19 cellular contexts compared by ENCODE assay signal in genomic region chr11:118286545-118286944, GRCh38. TPM values are rescaled to one million over a fixed set of nuclear protein-coding genes. Genes with fewer than 3 reads are reported as not detected.
DNase-seq lines count a peak whose midpoint lies in the region; ATAC-seq, FAIRE-seq and TF ChIP-seq lines count a peak whose summit lies in the region.
"Had no signal": no experiment of that assay in that cellular context is flagged by ENCODE, and none has a peak within 500 bp of the region (broad histone marks: within the 10 kb centered on the region; RNA-seq: fewer than 3 reads in every experiment).

No MANE protein-coding gene starts in this region.

- peak overlapping the region; percentile 62 for H3K4me3 Mint-ChIP-seq in activated naive CD4-positive, alpha-beta T cell treated with anti-CD3 and anti-CD28 coated beads, Interleukin-2, amount 50 U/mL, for 24 hours
- H3K4me3 Mint-ChIP-seq in GM23338: no peak overlapping the region
- H3K4me3 Mint-ChIP-seq: CD8-positive, alpha-beta memory T cell had no signal

- H3K4me1 ChIP-seq in PC-3 (ENCODE audit: insufficient read depth, low read length) (peaks cover 23% of the 10 kb centered on the region), K562 (replicated peaks in 1 of 2; ENCODE audit: control insufficient read depth in 2 of 2, insufficient read depth in 2 of 2, low read length in 2 of 2) (peaks cover 0 to 5% of the 10 kb centered on the region in 2 experiments; a peak in 1 of 5 replicates), keratinocyte (ENCODE audit: control insufficient read depth, extremely low read depth, insufficient read depth, low read length) (peaks cover 19% of the 10 kb centered on the region), prostate gland (replicated peaks) (no peaks in the 10 kb centered on the region), GM23338 (ENCODE audit: insufficient read depth) (no peaks in the 10 kb centered on the region)
- H3K4me1 ChIP-seq: BLaER1, HAP-1 had no signal

- H3K36me3 ChIP-seq in PC-3 (ENCODE audit: low read depth, low read length) (no peaks in the 10 kb centered on the region), K562 (ENCODE audit: control insufficient read depth, insufficient read depth, low read length) (no peaks in the 10 kb centered on the region), keratinocyte (ENCODE audit: control insufficient read depth in 2 of 2, extremely low read depth in 1 of 2, insufficient read depth in 2 of 2, low read length in 2 of 2) (no peaks in the 10 kb centered on the region), prostate gland (no peaks in the 10 kb centered on the region), GM23338 (ENCODE audit: insufficient read depth) (no peaks in the 10 kb centered on the region)
- H3K36me3 ChIP-seq: BLaER1, HAP-1 had no signal

- POLR2A ChIA-PET in PC-3 (lab: Charles Lee; ENCODE audit: unreplicated experiment): interaction anchor here (0.6 to 0.7 kb wide), 2 partner anchors 14 to 18 kb away, joined by 3 read pairs; no protein-coding TSS in a partner anchor
- POLR2A ChIA-PET in K562 (lab: Yijun Ruan, JAX): interaction anchor here (0.7 kb wide), 1 partner anchor 88 kb away, joined by 3 read pairs; no protein-coding TSS in a partner anchor

- H3K27ac ChIP-seq in PC-3 (ENCODE audit: low read length): peak overlapping the region; percentile 13; the same call in 1 of the 2 replicates
- no peak overlapping the region for H3K27ac ChIP-seq in K562 (ENCODE audit: extremely low read depth, low read depth, low read length)
- no peak overlapping the region for H3K27ac ChIP-seq in keratinocyte (ENCODE audit: control insufficient read depth, insufficient read depth, low read length)
- no peak overlapping the region for H3K27ac ChIP-seq in prostate gland
- H3K27ac ChIP-seq in GM23338 (ENCODE audit: low read depth): no peak overlapping the region
- H3K27ac ChIP-seq: BLaER1, HL-60 had no signal

- peaks cover 31% of the 10 kb centered on the region for H3K4me1 Mint-ChIP-seq in activated naive CD4-positive, alpha-beta T cell treated with anti-CD3 and anti-CD28 coated beads, Interleukin-2, amount 50 U/mL, for 24 hours
- H3K4me1 Mint-ChIP-seq in GM23338: no peaks in the 10 kb centered on the region

- WGBS in K562 (ENCODE audit: insufficient coverage, low coverage, missing lambda C conversion rate): 0% methylated on average over 1 of the region's 2 CpGs
- 76% methylated on average over 2 of the region's 2 CpGs for WGBS in prostate gland

- H3K36me3 Mint-ChIP-seq in activated naive CD4-positive, alpha-beta T cell treated with anti-CD3 and anti-CD28 coated beads, Interleukin-2, amount 50 U/mL, for 24 hours: no peaks in the 10 kb centered on the region
- H3K36me3 Mint-ChIP-seq in GM23338 (ENCODE audit: low read depth): no peaks in the 10 kb centered on the region
- H3K36me3 Mint-ChIP-seq: CD8-positive, alpha-beta memory T cell had no signal

- BruUV-seq in PC-3 (replicated peaks; lab: Mats Ljungman, UMichigan): no TSS peak
- no TSS peak for BruUV-seq in K562 (replicated peaks; lab: Mats Ljungman, UMichigan)

- TF ChIP-seq POLR2A in K562 (conservative IDR thresholded peaks at IDR 0.05) (no peak), prostate gland (IDR thresholded peaks at IDR 0.05) (no peak)

- H3K27me3 ChIP-seq in PC-3 (ENCODE audit: low read length) (no peaks in the 10 kb centered on the region), K562 (ENCODE audit: control insufficient read depth in 2 of 2, insufficient read depth in 2 of 2, low read length in 2 of 2) (peaks cover 0 to 3% of the 10 kb centered on the region in 2 experiments; a peak in 2 of 5 replicates), keratinocyte (ENCODE audit: control insufficient read depth, extremely low read depth, insufficient read depth, low read length) (no peaks in the 10 kb centered on the region), prostate gland (replicated peaks; ENCODE audit: insufficient read depth) (no peaks in the 10 kb centered on the region), GM23338 (ENCODE audit: insufficient read depth) (no peaks in the 10 kb centered on the region)
- H3K27me3 ChIP-seq: BLaER1 had no signal

- H3K9me1 ChIP-seq in K562 (ENCODE audit: control insufficient read depth, insufficient read depth, low read length): no peaks in the 10 kb centered on the region
- H3K9me1 ChIP-seq in keratinocyte (ENCODE audit: control insufficient read depth, extremely low read depth, insufficient read depth, low read length): no peaks in the 10 kb centered on the region

- CTCF ChIA-PET in PC-3 (lab: Charles Lee) (interaction anchor here (0.6 kb wide), 2 partner anchors 15 to 88 kb away, joined by 3 to 10 read pairs; no protein-coding TSS in a partner anchor), K562 (lab: Yijun Ruan, JAX; ENCODE audit: low intra/inter-chr PET ratio) (no interaction called here)

- dilution Hi-C loops in keratinocyte (cut with MboI; ENCODE audit: extremely low pct_ligation_motif_present, low sequenced_read_pairs): no loop called here

- H3K27ac Mint-ChIP-seq in activated naive CD4-positive, alpha-beta T cell treated with anti-CD3 and anti-CD28 coated beads, Interleukin-2, amount 50 U/mL, for 24 hours: peak overlapping the region; percentile 95
- no peak overlapping the region for H3K27ac Mint-ChIP-seq in GM23338

- H3K9ac ChIP-seq in PC-3 (ENCODE audit: low read length) (no peak overlapping the region), K562 (ENCODE audit: insufficient read depth in 1 of 2, low read depth in 2 of 2, low read length in 2 of 2) (no peak overlapping the region), keratinocyte (ENCODE audit: control insufficient read depth, extremely low read depth, insufficient read depth, low read length) (no peak overlapping the region)
- H3K9ac ChIP-seq: BLaER1 had no signal

- H4K20me1 ChIP-seq in PC-3 (ENCODE audit: low read length) (no peaks in the 10 kb centered on the region), K562 (replicated peaks; ENCODE audit: control insufficient read depth, insufficient read depth, low read length) (no peaks in the 10 kb centered on the region), keratinocyte (ENCODE audit: control insufficient read depth, extremely low read depth, insufficient read depth, low read length) (no peaks in the 10 kb centered on the region), GM23338 (replicated peaks; ENCODE audit: insufficient read depth) (no peaks in the 10 kb centered on the region)
- H4K20me1 ChIP-seq: BLaER1 had no signal

- intact Hi-C loops in PC-3 (cut with micrococcal nuclease): no loop called here
- intact Hi-C loops in K562 (cut with micrococcal nuclease): no loop called here
- intact Hi-C loops in prostate gland (cut with DNase I): no loop called here

- in situ Hi-C loops in K562 (cut with MboI): no loop called here

- TF ChIP-seq RAD21 in K562 (CRISPR knock-in tag; conservative IDR thresholded peaks at IDR 0.05 in 1 of 2, IDR thresholded peaks at IDR 0.05 in 1 of 2): no peak

- H3K27me3 Mint-ChIP-seq in activated naive CD4-positive, alpha-beta T cell treated with anti-CD3 and anti-CD28 coated beads, Interleukin-2, amount 50 U/mL, for 24 hours: no peaks in the 10 kb centered on the region
- no peaks in the 10 kb centered on the region for H3K27me3 Mint-ChIP-seq in GM23338 (ENCODE audit: insufficient read depth, low read depth, poor library complexity)
- H3K27me3 Mint-ChIP-seq: CD8-positive, alpha-beta memory T cell had no signal

- DNase-seq in activated naive CD4-positive, alpha-beta T cell treated with Interleukin-2 at 50 U/mL for 16 hours: no peak
- DNase-seq in PC-3 (no peak), K562 (ENCODE audit: extremely low read depth in 1 of 4, low spot score in 3 of 4) (no peak), keratinocyte (ENCODE audit: low read depth, low spot score) (no peak), prostate gland (ENCODE audit: low spot score) (no peak), GM23338 (ENCODE audit: low spot score) (no peak), GM03348 (ENCODE audit: low spot score) (no peak)
- DNase-seq: 8988T; AML-193; Caco-2; CD8-positive, alpha-beta memory T cell; DMS53 had no signal

- TF ChIP-seq CTCF in PC-3 (conservative IDR thresholded peaks at IDR 0.05; ENCODE audit: low read depth, low read length) (no peak), K562 (IDR thresholded peaks at IDR 0.05 in 2 of 3, conservative IDR thresholded peaks at IDR 0.05 in 1 of 3; ENCODE audit: insufficient read depth in 2 of 3, low read depth in 1 of 3, low read length in 3 of 3) (no peak), keratinocyte (optimal IDR thresholded peaks at IDR 0.05 in 1 of 3, IDR thresholded peaks at IDR 0.05 in 1 of 3, conservative IDR thresholded peaks at IDR 0.05 in 1 of 3; ENCODE audit: extremely low read depth in 1 of 3, insufficient read depth in 2 of 3, low read length in 3 of 3) (no peak), prostate gland (IDR thresholded peaks at IDR 0.05) (no peak), GM23338 (conservative IDR thresholded peaks at IDR 0.05; ENCODE audit: low read depth in 2 of 2) (no peak)

- H3K4me2 ChIP-seq in PC-3 (ENCODE audit: low read length): peak overlapping the region; percentile 67
- no peak overlapping the region for H3K4me2 ChIP-seq in K562 (ENCODE audit: insufficient read depth, low read length)
- peak overlapping the region; percentile 16 for H3K4me2 ChIP-seq in keratinocyte (ENCODE audit: control insufficient read depth, extremely low read depth, insufficient read depth, low read depth, low read length)
- H3K4me2 ChIP-seq in GM23338: no peak overlapping the region
- H3K4me2 ChIP-seq: BLaER1 had no signal

- no peak for TF ChIP-seq EP300 in K562 (IDR thresholded peaks at IDR 0.05; ENCODE audit: low read length)

- H3K4me3 ChIP-seq in PC-3 (ENCODE audit: low read length) (peak overlapping the region; percentile 32; the same call in 1 of the 2 replicates), K562 (no peak overlapping the region), keratinocyte (ENCODE audit: control insufficient read depth in 2 of 3, extremely low read depth in 1 of 3, insufficient read depth in 2 of 3, low read depth in 1 of 3, low read length in 3 of 3) (no peak overlapping the region), prostate gland (no peak overlapping the region), GM23338 (no peak overlapping the region)
- H3K4me3 ChIP-seq: BLaER1, GM12878, HAP-1 had no signal

- H3F3A ChIP-seq in PC-3 (ENCODE audit: low read length, unreplicated experiment) (no peaks in the 10 kb centered on the region), GM23338 (replicated peaks; ENCODE audit: low read depth) (no peaks in the 10 kb centered on the region)

- H3K9me3 Mint-ChIP-seq in activated naive CD4-positive, alpha-beta T cell treated with anti-CD3 and anti-CD28 coated beads, Interleukin-2, amount 50 U/mL, for 24 hours: no peaks in the 10 kb centered on the region
- H3K9me3 Mint-ChIP-seq in GM23338: no peaks in the 10 kb centered on the region

- FAIRE-seq in K562 (lab: Jason Lieb, UNC): no peak
- no peak for FAIRE-seq in keratinocyte (lab: Jason Lieb, UNC)
- FAIRE-seq: GM12878, GM18507, H1 had no signal

- H3K9me3 ChIP-seq in PC-3 (ENCODE audit: low read length): no peaks in the 10 kb centered on the region
- no peaks in the 10 kb centered on the region for H3K9me3 ChIP-seq in K562 (replicated peaks; ENCODE audit: control insufficient read depth, insufficient read depth, low read depth, low read length)
- H3K9me3 ChIP-seq in keratinocyte (ENCODE audit: control insufficient read depth, low read depth, low read length): no peaks in the 10 kb centered on the region
- H3K9me3 ChIP-seq in prostate gland: no peaks in the 10 kb centered on the region
- H3K9me3 ChIP-seq: Caco-2, HAP-1 had no signal

- no peak overlapping the region for H2AFZ ChIP-seq in PC-3 (ENCODE audit: low read length)
- H2AFZ ChIP-seq in K562 (ENCODE audit: low read depth, low read length): no peak overlapping the region
- no peak overlapping the region for H2AFZ ChIP-seq in keratinocyte (ENCODE audit: control insufficient read depth, low read length)
- H2AFZ ChIP-seq in GM23338: no peak overlapping the region

- peak; percentile 28 for ATAC-seq in PC-3
- no peak for ATAC-seq in K562
- ATAC-seq in GM23338: no peak
- ATAC-seq: GM12878 had no signal

- H3K9me2 ChIP-seq in PC-3 (replicated peaks; ENCODE audit: low read length): no peaks in the 10 kb centered on the region
- H3K9me2 ChIP-seq in GM23338 (ENCODE audit: insufficient read depth): no peaks in the 10 kb centered on the region

- H3K79me2 ChIP-seq in PC-3 (ENCODE audit: low read length) (no peaks in the 10 kb centered on the region), K562 (ENCODE audit: control insufficient read depth, insufficient read depth, low read length) (no peaks in the 10 kb centered on the region), keratinocyte (ENCODE audit: control insufficient read depth, insufficient read depth, low read length) (no peaks in the 10 kb centered on the region), GM23338 (replicated peaks; ENCODE audit: insufficient read depth) (no peaks in the 10 kb centered on the region)

RNA-seq across cellular contexts. Expression of gene CD3E, which starts 18.0 kb away (rescaled TPM):
- total RNA-seq in PC-3 (2014; rRNA removed): not detected in 2 replicates
- 0.25 TPM in 1 of 2 replicates, not detected in the other for total RNA-seq in K562 (2011; cell fraction: chromatin; rRNA removed; ENCODE audit: low replicate concordance)
- 0.17 TPM in 1 of 2 replicates, not detected in the other for total RNA-seq in K562 (2011; cell fraction: nucleolus; rRNA removed)
- not detected in 2 replicates for total RNA-seq in K562 (2011; cell fraction: nucleoplasm; rRNA removed)
- not detected in 2 replicates for total RNA-seq in K562 (2014; rRNA removed)
- total RNA-seq in K562 (2014; rRNA removed; fragmentation: Illumina TruSeq; extraction: Trizol): not detected in 2 replicates
- total RNA-seq in K562 (2015; rRNA removed; fragmentation: Illumina TruSeq; extraction: Trizol): 0.11 TPM in 1 of 2 replicates, not detected in the other
- 0.62 and 1.1 TPM in 2 replicates for total RNA-seq in K562 (2021)
- 0.07 and 0.11 TPM in 2 replicates for polyA plus RNA-seq in K562 (2011; rRNA removed)
- polyA plus RNA-seq in K562 (2011; cell fraction: cytosol; rRNA removed): 0.12 and 0.21 TPM in 2 replicates
- 0.10 TPM in 1 of 2 replicates, not detected in the other for polyA plus RNA-seq in K562 (2011; cell fraction: nucleus; rRNA removed)
- 0.35 and 1.8 TPM in 2 replicates for polyA plus RNA-seq in K562 (2012)
- polyA plus RNA-seq in K562 (2014; fragmentation: Illumina TruSeq; extraction: Trizol): 0.25 and 0.36 TPM in 2 replicates
- not detected for polyA plus RNA-seq in K562 (2014; fragmentation: Nextera tagmentation; extraction: Ambion mirVana)
- 0.13 TPM in 1 of 2 replicates, not detected in the other for polyA plus RNA-seq in K562 (2014; rRNA removed)
- polyA minus RNA-seq in K562 (2011; rRNA and poly(A)+ RNA removed): 0.14 TPM in 1 of 2 replicates, not detected in the other
- not detected in 2 replicates for polyA minus RNA-seq in K562 (2011; cell fraction: cytosol; rRNA and poly(A)+ RNA removed)
- polyA minus RNA-seq in K562 (2011; cell fraction: nucleus; rRNA and poly(A)+ RNA removed): not detected in 2 replicates
- 0.06 TPM in 1 of 3 replicates, not detected in the others for polyA plus RNA-seq in keratinocyte
- not detected for polyA plus RNA-seq in keratinocyte (2011; ENCODE audit: low read depth)
- 0.05 TPM in 1 of 2 replicates, not detected in the other for polyA plus RNA-seq in keratinocyte (2011; cell fraction: cytosol; rRNA removed)
- polyA plus RNA-seq in keratinocyte (2011; cell fraction: nucleus; rRNA removed): not detected in 2 replicates
- not detected in 2 replicates for polyA plus RNA-seq in keratinocyte (2012; ENCODE audit: low replicate concordance)
- polyA minus RNA-seq in keratinocyte: not detected in 3 replicates
- polyA minus RNA-seq in keratinocyte (2011; cell fraction: cytosol; rRNA and poly(A)+ RNA removed): not detected
- polyA minus RNA-seq in keratinocyte (2011; cell fraction: nucleus; rRNA and poly(A)+ RNA removed): not detected in 2 replicates
- 1 to 10 TPM; 2.8 to 4.6 TPM for total RNA-seq in prostate gland
- not detected in 2 replicates for total RNA-seq in GM23338 (2014; rRNA removed; shearing (Covaris generic))
- not detected in 2 replicates for polyA plus RNA-seq in GM23338 (2016; fragmentation: Nextera tagmentation; extraction: Ambion mirVana)
- total RNA-seq: H1 had no signal
- polyA plus RNA-seq: H1 had no signal

RNA-seq across cellular contexts. Expression of gene MPZL2, which starts 22.4 kb away (rescaled TPM):
- total RNA-seq in PC-3 (2014; rRNA removed) (40.6 and 51.5 TPM in 2 replicates), K562 (2014; rRNA removed) (0.08 TPM in 1 of 2 replicates, not detected in the other), K562 (2014; rRNA removed; fragmentation: Illumina TruSeq; extraction: Trizol) (0.16 TPM in 1 of 2 replicates, not detected in the other), K562 (2015; rRNA removed; fragmentation: Illumina TruSeq; extraction: Trizol) (0.18 and 0.19 TPM in 2 replicates), K562 (2021) (0.09 and 0.29 TPM in 2 replicates), prostate gland (100 to 1,000 TPM in 1 of 2 donors, 10 to 100 TPM in 1; 73.7 to 103 TPM)
- not detected in 2 replicates for total RNA-seq in K562 (2011; cell fraction: chromatin; rRNA removed; ENCODE audit: low replicate concordance)
- total RNA-seq in K562 (2011; cell fraction: nucleolus; rRNA removed): not detected in 2 replicates
- total RNA-seq in K562 (2011; cell fraction: nucleoplasm; rRNA removed): not detected in 2 replicates
- polyA plus RNA-seq in K562 (2011; rRNA removed) (0.17 and 0.38 TPM in 2 replicates), K562 (2014; fragmentation: Illumina TruSeq; extraction: Trizol) (0.27 and 0.32 TPM in 2 replicates), K562 (2014; fragmentation: Nextera tagmentation; extraction: Ambion mirVana) (under 1 TPM; 0.14 to 0.28 TPM), K562 (2014; rRNA removed) (0.16 and 0.21 TPM in 2 replicates), keratinocyte (98.4 to 237 TPM (median 225 TPM) in 3 replicates), GM23338 (2016; fragmentation: Nextera tagmentation; extraction: Ambion mirVana) (2.1 and 2.6 TPM in 2 replicates)
- 0.07 and 0.38 TPM in 2 replicates for polyA plus RNA-seq in K562 (2011; cell fraction: cytosol; rRNA removed)
- 0.50 and 0.69 TPM in 2 replicates for polyA plus RNA-seq in K562 (2011; cell fraction: nucleus; rRNA removed)
- 0.23 and 0.28 TPM in 2 replicates for polyA plus RNA-seq in K562 (2012)
- polyA minus RNA-seq in K562 (2011; rRNA and poly(A)+ RNA removed): 0.07 and 0.60 TPM in 2 replicates
- polyA minus RNA-seq in K562 (2011; cell fraction: cytosol; rRNA and poly(A)+ RNA removed): not detected in 2 replicates
- 0.56 TPM in 1 of 2 replicates, not detected in the other for polyA minus RNA-seq in K562 (2011; cell fraction: nucleus; rRNA and poly(A)+ RNA removed)
- 134 TPM for polyA plus RNA-seq in keratinocyte (2011; ENCODE audit: low read depth)
- 87.1 and 146 TPM in 2 replicates for polyA plus RNA-seq in keratinocyte (2011; cell fraction: cytosol; rRNA removed)
- 339 and 411 TPM in 2 replicates for polyA plus RNA-seq in keratinocyte (2011; cell fraction: nucleus; rRNA removed)
- polyA plus RNA-seq in keratinocyte (2012; ENCODE audit: low replicate concordance): 71.5 and 238 TPM in 2 replicates
- polyA minus RNA-seq in keratinocyte: 55.0 to 191 TPM (median 149 TPM) in 3 replicates
- 65.0 TPM for polyA minus RNA-seq in keratinocyte (2011; cell fraction: cytosol; rRNA and poly(A)+ RNA removed)
- polyA minus RNA-seq in keratinocyte (2011; cell fraction: nucleus; rRNA and poly(A)+ RNA removed): 162 and 267 TPM in 2 replicates
- total RNA-seq in GM23338 (2014; rRNA removed; shearing (Covaris generic)): 2.8 and 4.2 TPM in 2 replicates

RNA-seq across cellular contexts. Expression of gene MPZL3, which starts 34.4 kb away (rescaled TPM):
- 7.0 and 8.4 TPM in 2 replicates for total RNA-seq in PC-3 (2014; rRNA removed)
- total RNA-seq in K562 (2011; cell fraction: chromatin; rRNA removed; ENCODE audit: low replicate concordance): 0.74 and 1.2 TPM in 2 replicates
- 0.53 and 1.2 TPM in 2 replicates for total RNA-seq in K562 (2011; cell fraction: nucleolus; rRNA removed)
- 1.4 and 2.1 TPM in 2 replicates for total RNA-seq in K562 (2011; cell fraction: nucleoplasm; rRNA removed)
- total RNA-seq in K562 (2014; rRNA removed): 1.2 and 1.3 TPM in 2 replicates
- total RNA-seq in K562 (2014; rRNA removed; fragmentation: Illumina TruSeq; extraction: Trizol): 2.5 and 2.9 TPM in 2 replicates
- 1.7 and 1.9 TPM in 2 replicates for total RNA-seq in K562 (2015; rRNA removed; fragmentation: Illumina TruSeq; extraction: Trizol)
- 1.8 and 2.1 TPM in 2 replicates for total RNA-seq in K562 (2021)
- 1.5 and 3.3 TPM in 2 replicates for polyA plus RNA-seq in K562 (2011; rRNA removed)
- 0.42 and 2.3 TPM in 2 replicates for polyA plus RNA-seq in K562 (2011; cell fraction: cytosol; rRNA removed)
- polyA plus RNA-seq in K562 (2011; cell fraction: nucleus; rRNA removed): 0.58 and 1.9 TPM in 2 replicates
- 2.0 and 3.8 TPM in 2 replicates for polyA plus RNA-seq in K562 (2012)
- 1.5 TPM in 2 replicates for polyA plus RNA-seq in K562 (2014; fragmentation: Illumina TruSeq; extraction: Trizol)
- polyA plus RNA-seq in K562 (2014; fragmentation: Nextera tagmentation; extraction: Ambion mirVana): 1 to 10 TPM; 1.6 to 2.9 TPM
- polyA plus RNA-seq in K562 (2014; rRNA removed): 0.97 and 1.1 TPM in 2 replicates
- 3.3 and 8.2 TPM in 2 replicates for polyA minus RNA-seq in K562 (2011; rRNA and poly(A)+ RNA removed)
- polyA minus RNA-seq in K562 (2011; cell fraction: cytosol; rRNA and poly(A)+ RNA removed): 1.3 and 2.1 TPM in 2 replicates
- polyA minus RNA-seq in K562 (2011; cell fraction: nucleus; rRNA and poly(A)+ RNA removed): 0.13 and 0.89 TPM in 2 replicates
- polyA plus RNA-seq in keratinocyte: 6.3 to 7.9 TPM (median 6.5 TPM) in 3 replicates
- polyA plus RNA-seq in keratinocyte (2011; ENCODE audit: low read depth): 24.1 TPM
- 3.1 and 6.0 TPM in 2 replicates for polyA plus RNA-seq in keratinocyte (2011; cell fraction: cytosol; rRNA removed)
- 9.7 and 13.9 TPM in 2 replicates for polyA plus RNA-seq in keratinocyte (2011; cell fraction: nucleus; rRNA removed)
- 6.6 and 40.8 TPM in 2 replicates for polyA plus RNA-seq in keratinocyte (2012; ENCODE audit: low replicate concordance)
- 7.3 to 24.1 TPM (median 20.5 TPM) in 3 replicates for polyA minus RNA-seq in keratinocyte
- 5.9 TPM for polyA minus RNA-seq in keratinocyte (2011; cell fraction: cytosol; rRNA and poly(A)+ RNA removed)
- polyA minus RNA-seq in keratinocyte (2011; cell fraction: nucleus; rRNA and poly(A)+ RNA removed): 16.0 and 23.6 TPM in 2 replicates
- 10 to 100 TPM in 1 of 2 donors, 1 to 10 TPM in 1; 6.2 to 13.0 TPM for total RNA-seq in prostate gland
- 2.9 and 5.7 TPM in 2 replicates for total RNA-seq in GM23338 (2014; rRNA removed; shearing (Covaris generic))
- polyA plus RNA-seq in GM23338 (2016; fragmentation: Nextera tagmentation; extraction: Ambion mirVana): 0.92 and 1.3 TPM in 2 replicates

RNA-seq across cellular contexts. Expression of gene CD3D, which starts 56.0 kb away (rescaled TPM):
- total RNA-seq in PC-3 (2014; rRNA removed) (not detected in 2 replicates), K562 (2014; rRNA removed) (40.7 and 42.4 TPM in 2 replicates), K562 (2014; rRNA removed; fragmentation: Illumina TruSeq; extraction: Trizol) (52.4 and 54.8 TPM in 2 replicates), K562 (2015; rRNA removed; fragmentation: Illumina TruSeq; extraction: Trizol) (35.6 and 41.7 TPM in 2 replicates), K562 (2021) (34.9 and 36.2 TPM in 2 replicates), prostate gland (1 to 10 TPM in 1 of 2 donors, under 1 TPM in 1; 0.55 to 4.4 TPM)
- 24.0 and 41.4 TPM in 2 replicates for total RNA-seq in K562 (2011; cell fraction: chromatin; rRNA removed; ENCODE audit: low replicate concordance)
- total RNA-seq in K562 (2011; cell fraction: nucleolus; rRNA removed): 83.6 and 106 TPM in 2 replicates
- total RNA-seq in K562 (2011; cell fraction: nucleoplasm; rRNA removed): 52.0 and 68.0 TPM in 2 replicates
- polyA plus RNA-seq in K562 (2011; rRNA removed) (238 and 241 TPM in 2 replicates), K562 (2014; fragmentation: Illumina TruSeq; extraction: Trizol) (67.1 and 75.5 TPM in 2 replicates), K562 (2014; fragmentation: Nextera tagmentation; extraction: Ambion mirVana) (100 to 1,000 TPM; 139 to 145 TPM), K562 (2014; rRNA removed) (69.6 and 76.7 TPM in 2 replicates), keratinocyte (not detected in 3 replicates), GM23338 (2016; fragmentation: Nextera tagmentation; extraction: Ambion mirVana) (not detected in 2 replicates)
- polyA plus RNA-seq in K562 (2011; cell fraction: cytosol; rRNA removed): 162 and 272 TPM in 2 replicates
- polyA plus RNA-seq in K562 (2011; cell fraction: nucleus; rRNA removed): 58.9 and 86.8 TPM in 2 replicates
- polyA plus RNA-seq in K562 (2012): 54.3 and 176 TPM in 2 replicates
- 107 and 117 TPM in 2 replicates for polyA minus RNA-seq in K562 (2011; rRNA and poly(A)+ RNA removed)
- 29.9 and 30.2 TPM in 2 replicates for polyA minus RNA-seq in K562 (2011; cell fraction: cytosol; rRNA and poly(A)+ RNA removed)
- 9.8 and 24.3 TPM in 2 replicates for polyA minus RNA-seq in K562 (2011; cell fraction: nucleus; rRNA and poly(A)+ RNA removed)
- polyA plus RNA-seq in keratinocyte (2011; ENCODE audit: low read depth): not detected
- polyA plus RNA-seq in keratinocyte (2011; cell fraction: cytosol; rRNA removed): not detected in 2 replicates
- not detected in 2 replicates for polyA plus RNA-seq in keratinocyte (2011; cell fraction: nucleus; rRNA removed)
- not detected in 2 replicates for polyA plus RNA-seq in keratinocyte (2012; ENCODE audit: low replicate concordance)
- polyA minus RNA-seq in keratinocyte: not detected in 3 replicates
- polyA minus RNA-seq in keratinocyte (2011; cell fraction: cytosol; rRNA and poly(A)+ RNA removed): not detected
- polyA minus RNA-seq in keratinocyte (2011; cell fraction: nucleus; rRNA and poly(A)+ RNA removed): not detected in 2 replicates
- not detected in 2 replicates for total RNA-seq in GM23338 (2014; rRNA removed; shearing (Covaris generic))
- total RNA-seq: Caco-2, H1 had no signal
- polyA plus RNA-seq: H1 had no signal

RNA-seq across cellular contexts. Expression of gene CD3G, which starts 57.6 kb away (rescaled TPM):
- not detected in 2 replicates for total RNA-seq in PC-3 (2014; rRNA removed)
- 1.1 and 1.3 TPM in 2 replicates for total RNA-seq in K562 (2011; cell fraction: chromatin; rRNA removed; ENCODE audit: low replicate concordance)
- 0.53 and 0.67 TPM in 2 replicates for total RNA-seq in K562 (2011; cell fraction: nucleolus; rRNA removed)
- total RNA-seq in K562 (2011; cell fraction: nucleoplasm; rRNA removed): 0.51 and 1.1 TPM in 2 replicates
- 0.36 and 0.37 TPM in 2 replicates for total RNA-seq in K562 (2014; rRNA removed)
- total RNA-seq in K562 (2014; rRNA removed; fragmentation: Illumina TruSeq; extraction: Trizol): 0.19 and 0.47 TPM in 2 replicates
- total RNA-seq in K562 (2015; rRNA removed; fragmentation: Illumina TruSeq; extraction: Trizol): 0.47 and 0.49 TPM in 2 replicates
- 0.55 and 0.60 TPM in 2 replicates for total RNA-seq in K562 (2021)
- 1.6 and 1.7 TPM in 2 replicates for polyA plus RNA-seq in K562 (2011; rRNA removed)
- polyA plus RNA-seq in K562 (2011; cell fraction: cytosol; rRNA removed): 0.78 and 1.0 TPM in 2 replicates
- polyA plus RNA-seq in K562 (2011; cell fraction: nucleus; rRNA removed): 0.34 and 0.82 TPM in 2 replicates
- polyA plus RNA-seq in K562 (2012): 0.47 and 1.6 TPM in 2 replicates
- polyA plus RNA-seq in K562 (2014; fragmentation: Illumina TruSeq; extraction: Trizol): 0.30 and 0.79 TPM in 2 replicates
- under 1 TPM; 0.60 to 0.83 TPM for polyA plus RNA-seq in K562 (2014; fragmentation: Nextera tagmentation; extraction: Ambion mirVana)
- polyA plus RNA-seq in K562 (2014; rRNA removed): 0.24 and 0.33 TPM in 2 replicates
- polyA minus RNA-seq in K562 (2011; rRNA and poly(A)+ RNA removed): 2.8 and 23.2 TPM in 2 replicates
- 1.2 TPM in 2 replicates for polyA minus RNA-seq in K562 (2011; cell fraction: cytosol; rRNA and poly(A)+ RNA removed)
- 0.13 and 0.78 TPM in 2 replicates for polyA minus RNA-seq in K562 (2011; cell fraction: nucleus; rRNA and poly(A)+ RNA removed)
- polyA plus RNA-seq in keratinocyte: not detected in 3 replicates
- not detected for polyA plus RNA-seq in keratinocyte (2011; ENCODE audit: low read depth)
- polyA plus RNA-seq in keratinocyte (2011; cell fraction: cytosol; rRNA removed): not detected in 2 replicates
- not detected in 2 replicates for polyA plus RNA-seq in keratinocyte (2011; cell fraction: nucleus; rRNA removed)
- polyA plus RNA-seq in keratinocyte (2012; ENCODE audit: low replicate concordance): not detected in 2 replicates
- polyA minus RNA-seq in keratinocyte: not detected in 3 replicates
- not detected for polyA minus RNA-seq in keratinocyte (2011; cell fraction: cytosol; rRNA and poly(A)+ RNA removed)
- not detected in 2 replicates for polyA minus RNA-seq in keratinocyte (2011; cell fraction: nucleus; rRNA and poly(A)+ RNA removed)
- 1 to 10 TPM; 1.2 to 1.7 TPM for total RNA-seq in prostate gland
- total RNA-seq in GM23338 (2014; rRNA removed; shearing (Covaris generic)): not detected in 2 replicates
- polyA plus RNA-seq in GM23338 (2016; fragmentation: Nextera tagmentation; extraction: Ambion mirVana): not detected in 2 replicates
- total RNA-seq: H1 had no signal
- polyA plus RNA-seq: H1 had no signal

Comparison
In these comparisons a context has a peak if more than half of its experiments do, and no peak if none do; other contexts are left out.
1. H3K4me2 ChIP-seq: peak in PC-3 (single experiment) and keratinocyte (single experiment); none in K562 (single experiment) and GM23338 (single experiment).